In the genomic region with DNA sequence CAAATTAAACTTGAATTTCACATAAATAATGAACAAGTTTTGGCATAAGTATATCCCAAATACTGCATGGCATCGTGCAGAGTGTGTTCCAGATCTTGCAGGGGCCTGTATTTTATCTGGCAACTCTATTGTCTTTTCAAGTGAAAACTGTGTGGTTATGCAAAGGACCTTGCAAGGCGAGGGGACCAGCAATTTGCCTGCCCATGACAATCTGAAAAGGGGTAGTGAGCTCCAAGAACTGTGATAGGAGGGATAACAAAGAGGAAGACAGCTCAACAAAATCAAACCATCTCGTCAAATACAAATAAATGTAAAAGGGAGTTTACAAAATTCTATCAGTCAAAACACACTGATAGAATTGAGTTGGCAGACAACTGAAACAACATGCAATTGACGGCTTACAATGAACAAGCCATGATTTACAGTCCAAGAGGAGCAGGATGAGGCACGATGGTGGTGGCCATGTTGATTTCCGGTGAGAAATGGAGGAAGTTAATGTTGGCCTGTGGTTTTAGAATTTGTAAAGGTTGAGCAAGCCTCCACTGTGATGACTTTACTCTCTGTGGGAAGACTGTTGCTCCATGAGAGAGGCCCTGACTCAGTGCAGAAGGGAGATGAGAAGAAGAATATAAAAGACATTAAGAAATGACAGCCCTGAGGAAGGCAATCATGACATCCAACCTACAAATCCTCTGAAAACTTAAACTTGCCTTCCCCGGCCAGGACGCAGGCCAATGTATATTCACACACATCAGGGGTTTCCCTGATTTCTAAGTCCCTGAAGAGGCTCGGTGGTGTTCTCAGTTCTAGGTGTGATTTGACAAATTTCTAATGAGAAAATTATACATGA, we compare ENCODE assay signal across 8 cellular contexts.
DNase-seq lines count a peak whose midpoint lies in the region; ATAC-seq and TF ChIP-seq lines count a peak whose summit lies in the region.

No MANE protein-coding gene starts in this region.

- H3K9me3 ChIP-seq in skeletal muscle satellite cell (replicated peaks; ENCODE audit: low read length), result no peaks in the 10 kb centered on the region

- H3K4me3 ChIP-seq in choroid plexus epithelial cell (ENCODE audit: low read depth, low read length) (no peak overlapping the region), skeletal muscle satellite cell (ENCODE audit: low read length) (no peak overlapping the region)

- DNase-seq in AG08395 (ENCODE audit: low spot score) (peak; percentile 86), SIG-M5 treated with dmso at 0.1 percent for 504 hours (lab: John Stamatoyannopoulos, UW; ENCODE audit: unreplicated experiment) (peak; percentile 99), choroid plexus epithelial cell (ENCODE audit: low read depth) (peak; percentile 86), RPMI8226 (no peak), NCI-H128 (lab: John Stamatoyannopoulos, UW; ENCODE audit: unreplicated experiment) (no peak)

- peaks cover 51% of the 10 kb centered on the region for H3K4me1 ChIP-seq in skeletal muscle satellite cell (ENCODE audit: control insufficient read depth, insufficient read depth, low read length)

- no peaks in the 10 kb centered on the region for H3K36me3 ChIP-seq in skeletal muscle satellite cell (ENCODE audit: insufficient read depth, low read length)

- H3K27me3 ChIP-seq in skeletal muscle satellite cell (ENCODE audit: control insufficient read depth, insufficient read depth, low read length), result no peaks in the 10 kb centered on the region

- H3K4me2 ChIP-seq in skeletal muscle satellite cell (ENCODE audit: low read length), result no peak overlapping the region

- H3K9ac ChIP-seq in skeletal muscle satellite cell (ENCODE audit: low read depth, low read length), result peak overlapping the region; percentile 8

- ATAC-seq in GM18870 (IDR thresholded peaks at IDR 0.05; ENCODE audit: unreplicated experiment) (peak; percentile 71), HG03045 (IDR thresholded peaks at IDR 0.05; ENCODE audit: unreplicated experiment) (peak; percentile 66)

- TF ChIP-seq CTCF in choroid plexus epithelial cell (conservative IDR thresholded peaks at IDR 0.05; ENCODE audit: low read depth, low read length), result no peak

Comparison
In these comparisons a context has a peak if more than half of its experiments do, and no peak if none do; other contexts are left out.
1. DNase-seq: peak in AG08395 (single experiment), SIG-M5 treated with dmso at 0.1 percent for 504 hours (single experiment) and choroid plexus epithelial cell (single experiment); none in RPMI8226 (single experiment) and NCI-H128 (single experiment).